10 cellular contexts compared by ENCODE assay signal in genomic region chr2:161088658-161089350, GRCh38.
DNase-seq lines count a peak whose midpoint lies in the region; ATAC-seq and TF ChIP-seq lines count a peak whose summit lies in the region.
"Had no signal": no experiment of that assay in that cellular context is flagged by ENCODE, and none has a peak within 500 bp of the region (broad histone marks: within the 10 kb centered on the region; RNA-seq: fewer than 3 reads in every experiment).

No MANE protein-coding gene starts in this region.

- no peaks in the 10 kb centered on the region for H3K27me3 ChIP-seq in tibial nerve

- no peak for TF ChIP-seq POLR2A in tibial nerve (IDR thresholded peaks at IDR 0.05)

- H3K4me3 ChIP-seq in tibial nerve (no peak overlapping the region), foreskin fibroblast (ENCODE audit: low read depth in 1 of 2, low read length in 2 of 2) (no peak overlapping the region)

- H3K36me3 ChIP-seq in tibial nerve: no peaks in the 10 kb centered on the region

- no peaks in the 10 kb centered on the region for H3K9me3 ChIP-seq in tibial nerve

- peak; percentile 17 for DNase-seq in CD1c-positive myeloid dendritic cell (ENCODE audit: extremely low spot score)
- DNase-seq in putamen (ENCODE audit: low spot score): no peak
- DNase-seq in tibial nerve (ENCODE audit: low spot score in 2 of 2): no peak
- no peak for DNase-seq in foreskin fibroblast
- no peak for DNase-seq in activated T-cell treated with anti-CD3 and anti-CD28 coated beads, Interleukin-2, amount 50 U/mL, for 1 hour
- DNase-seq: activated naive CD4-positive, alpha-beta T cell treated with anti-CD3 and anti-CD28 coated beads, Interleukin-2, amount 10 ng/mL, durations not matched to agents 7 days and 5 days; NCI-H69 had no signal

- 89 to 92% methylated on average over 4 of the region's 4 CpGs for WGBS in tibial nerve, 2 donors

- H3K27ac ChIP-seq in tibial nerve: no peak overlapping the region

- TF ChIP-seq CTCF in tibial nerve (IDR thresholded peaks at IDR 0.05): no peak
- TF ChIP-seq CTCF in foreskin fibroblast (IDR thresholded peaks at IDR 0.05; ENCODE audit: low read depth, low read length): no peak

- peak; percentile 78 for ATAC-seq in GM19043 (IDR thresholded peaks at IDR 0.05; ENCODE audit: low read depth, unreplicated experiment)
- peak; percentile 89 for ATAC-seq in HG02759 (IDR thresholded peaks at IDR 0.05; ENCODE audit: unreplicated experiment)
- peak; percentile 78 for ATAC-seq in HG03520 (IDR thresholded peaks at IDR 0.05; ENCODE audit: unreplicated experiment)

- no peaks in the 10 kb centered on the region for H3K4me1 ChIP-seq in tibial nerve

- TF ChIP-seq EP300 in tibial nerve (IDR thresholded peaks at IDR 0.05): no peak
